In genomic region chr11:128215238-128215882, GRCh38 we compare ENCODE assay signal across 9 cellular contexts.
"Had no signal": no experiment of that assay in that cellular context is flagged by ENCODE, and none has a peak within 500 bp of the region (broad histone marks: within the 10 kb centered on the region; RNA-seq: fewer than 3 reads in every experiment).

No MANE protein-coding gene starts in this region.

- ATAC-seq: HCT116, HepG2 had no signal

- DNase-seq: GM23248, GOT3, H7, HFFc6 had no signal

- H3K9me3 ChIP-seq: HAP-1 had no signal

- H3K36me3 ChIP-seq: HAP-1 had no signal

- H3K27ac Mint-ChIP-seq: HFFc6, IgD-negative memory B cell had no signal

- H3K9me3 Mint-ChIP-seq: HFFc6 had no signal

- H3K4me1 Mint-ChIP-seq: IgD-negative memory B cell had no signal

- H3K27ac ChIP-seq: GM23248, HL-60 had no signal

- H2AFZ ChIP-seq: GM23248 had no signal

- H3K9ac ChIP-seq: GM23248 had no signal

- H3K4me1 ChIP-seq: HAP-1 had no signal

- H3K4me3 Mint-ChIP-seq: HFFc6, IgD-negative memory B cell had no signal

- H3K27me3 Mint-ChIP-seq: IgD-negative memory B cell had no signal

- H3K4me3 ChIP-seq: GM23248, HAP-1 had no signal
